Comparison of ENCODE assay signal across 25 cellular contexts in genomic region chr3:179646177-179646576, GRCh38.
"Had no signal": no experiment of that assay in that cellular context is flagged by ENCODE, and none has a peak within 500 bp of the region (broad histone marks: within the 10 kb centered on the region; RNA-seq: fewer than 3 reads in every experiment).

No MANE protein-coding gene starts in this region.

- H3K4me2 ChIP-seq: neural progenitor cell had no signal

- H2AFZ ChIP-seq: neural progenitor cell, parathyroid adenoma had no signal

- DNase-seq: natural killer cell; occipital lobe; ovary; posterior cingulate gyrus; psoas muscle; right cardiac atrium; right lobe of liver; sigmoid colon; small intestine; stimulated activated CD4-positive, alpha-beta T cell treated with anti-CD3 and anti-CD28 coated beads, Interleukin-15, amount 100 ng/mL, for 24 hours; stimulated activated CD4-positive, alpha-beta T cell treated with anti-CD3 and anti-CD28 coated beads, Interleukin-2, amount 100 ng/mL, for 24 hours; stimulated activated CD4-positive, alpha-beta T cell treated with anti-CD3 and anti-CD28 coated beads, Interleukin-2, amount 100 ng/mL, for 48 hours; stimulated activated CD4-positive, alpha-beta T cell treated with anti-CD3 and anti-CD28 coated beads, Interleukin-4, amount 100 ng/mL, for 24 hours; stimulated activated naive B cell treated with anti-CD40 and anti-IgM and Interleukin-4, amounts not matched to agents 10 μg/mL and 1 μg/mL and 100 μg/mL, for 72 hours; stimulated activated naive CD4-positive, alpha-beta T cell treated with Interleukin-2 at 50 U/mL for 16 hours; stomach; thyroid gland; trophoblast cell; upper lobe of left lung had no signal

- ATAC-seq: natural killer cell; psoas muscle; right cardiac atrium; right lobe of liver; stimulated activated effector memory CD8-positive, alpha-beta T cell treated with anti-CD3 and anti-CD28 coated beads, Interleukin-12 subunit alpha, Interleukin-12 subunit beta, amount 100 ng/mL, for 72 hours; stimulated activated naive B cell treated with anti-CD40 and anti-IgM and Interleukin-4, amounts not matched to agents 10 μg/mL and 1 μg/mL and 100 μg/mL, for 72 hours had no signal

- H3K27me3 ChIP-seq: neural progenitor cell, ovary, right lobe of liver, sigmoid colon, stomach, thyroid gland, tibial nerve, upper lobe of left lung, vagina had no signal

- H3K9me3 ChIP-seq: ovary, psoas muscle, right lobe of liver, sigmoid colon, stomach, thoracic aorta, thyroid gland, tibial nerve, upper lobe of left lung, vagina had no signal

- H3K9ac ChIP-seq: neural progenitor cell, parathyroid adenoma had no signal

- H3K36me3 ChIP-seq: neural progenitor cell, ovary, right lobe of liver, sigmoid colon, stomach, thoracic aorta, thyroid gland, tibial nerve, upper lobe of left lung, vagina had no signal

- H3K79me2 ChIP-seq: parathyroid adenoma had no signal

- H3K27ac ChIP-seq: neural progenitor cell, ovary, parathyroid adenoma, psoas muscle, right lobe of liver, sigmoid colon, stomach, thoracic aorta, thyroid gland, tibial nerve, upper lobe of left lung, vagina had no signal

- H3K4me1 ChIP-seq: neural progenitor cell, parathyroid adenoma, psoas muscle, sigmoid colon, tibial nerve, upper lobe of left lung, vagina had no signal

- H3K4me3 ChIP-seq: neural progenitor cell, ovary, psoas muscle, right lobe of liver, sigmoid colon, stomach, thoracic aorta, thyroid gland, tibial nerve, upper lobe of left lung, vagina had no signal
